14 cellular contexts compared by ENCODE assay signal in genomic region chr4:77493120-77493767, GRCh38.
DNase-seq lines count a peak whose midpoint lies in the region; ATAC-seq and TF ChIP-seq lines count a peak whose summit lies in the region.
"Had no signal": no experiment of that assay in that cellular context is flagged by ENCODE, and none has a peak within 500 bp of the region (broad histone marks: within the 10 kb centered on the region; RNA-seq: fewer than 3 reads in every experiment).

No MANE protein-coding gene starts in this region.

- intact Hi-C loops in Calu3 (cut with micrococcal nuclease; ENCODE audit: unreplicated experiment), result no loop called here
- intact Hi-C loops in uterus (cut with DNase I; ENCODE audit: low total_unique reads), result no loop called here

- CTCF ChIA-PET in Calu3 (lab: Charles Lee), result interaction anchor here (0.6 kb wide), 1 partner anchor 1132 kb away, joined by 3 read pairs; no protein-coding TSS in a partner anchor

- no peak for DNase-seq in activated naive CD8-positive, alpha-beta T cell treated with anti-CD3 and anti-CD28 coated beads, Interleukin-2, amount 50 U/mL, for 24 hours
- DNase-seq in activated naive CD8-positive, alpha-beta T cell treated with anti-CD3 and anti-CD28 coated beads for 36 hours, result no peak
- DNase-seq in Kasumi-1 (lab: John Stamatoyannopoulos, UW), result peak; percentile 31 to 59
- no peak for DNase-seq in stimulated activated naive CD8-positive, alpha-beta T cell treated with anti-CD3 and anti-CD28 coated beads, Interleukin-15, Interleukin-2, amounts not matched to agents 100 U/mL and 50 U/mL, for 24 hours
- DNase-seq in brain microvascular endothelial cell, result no peak
- DNase-seq in Calu3, result no peak
- DNase-seq in uterus, result no peak
- DNase-seq: activated CD4-positive, CD25-positive, alpha-beta regulatory T cell; activated T-cell treated with anti-CD3 and anti-CD28 coated beads, Interleukin-2, amount 50 U/mL, for 72 hours; NCI-H1436; transverse colon had no signal

- ATAC-seq in activated naive CD8-positive, alpha-beta T cell treated with anti-CD3 and anti-CD28 coated beads, Interleukin-2, amount 50 U/mL, for 24 hours, result peak; percentile 36
- ATAC-seq in HG02623 (IDR thresholded peaks at IDR 0.05; ENCODE audit: unreplicated experiment), result peak; percentile 61
- ATAC-seq in stimulated activated naive CD8-positive, alpha-beta T cell treated with anti-CD3 and anti-CD28 coated beads, Interleukin-15, Interleukin-2, amounts not matched to agents 100 U/mL and 50 U/mL, for 24 hours, result peak; percentile 43
- ATAC-seq: A549; activated T-cell treated with anti-CD3 and anti-CD28 coated beads, Interleukin-2, amount 50 U/mL, for 72 hours had no signal

- no peak overlapping the region for H3K27ac Mint-ChIP-seq in activated naive CD8-positive, alpha-beta T cell treated with anti-CD3 and anti-CD28 coated beads, Interleukin-2, amount 50 U/mL, for 24 hours
- H3K27ac Mint-ChIP-seq in activated naive CD8-positive, alpha-beta T cell treated with anti-CD3 and anti-CD28 coated beads for 36 hours, result no peak overlapping the region
- no peak overlapping the region for H3K27ac Mint-ChIP-seq in Calu3 (ENCODE audit: unreplicated experiment)
- H3K27ac Mint-ChIP-seq: activated T-cell treated with anti-CD3 and anti-CD28 coated beads, Interleukin-2, amount 50 U/mL, for 72 hours had no signal

- no TSS peak for BruUV-seq in Calu3 (replicated peaks; lab: Mats Ljungman, UMichigan)

- H3K36me3 ChIP-seq in brain microvascular endothelial cell (replicated peaks), result no peaks in the 10 kb centered on the region
- no peaks in the 10 kb centered on the region for H3K36me3 ChIP-seq in uterus
- H3K36me3 ChIP-seq: transverse colon had no signal

- no peaks in the 10 kb centered on the region for H3K4me1 ChIP-seq in uterus
- H3K4me1 ChIP-seq: A549, transverse colon had no signal

- TF ChIP-seq CTCF in brain microvascular endothelial cell (IDR thresholded peaks at IDR 0.05; ENCODE audit: low read depth, low read length, missing control alignments) (no peak), Calu3 (IDR thresholded peaks at IDR 0.05; ENCODE audit: unreplicated experiment) (no peak), uterus (IDR thresholded peaks at IDR 0.05) (no peak)

- H3K4me3 Mint-ChIP-seq in activated naive CD8-positive, alpha-beta T cell treated with anti-CD3 and anti-CD28 coated beads, Interleukin-2, amount 50 U/mL, for 24 hours, result no peak overlapping the region
- no peak overlapping the region for H3K4me3 Mint-ChIP-seq in activated naive CD8-positive, alpha-beta T cell treated with anti-CD3 and anti-CD28 coated beads for 36 hours
- H3K4me3 Mint-ChIP-seq in Calu3 (ENCODE audit: low read depth, unreplicated experiment), result no peak overlapping the region
- H3K4me3 Mint-ChIP-seq: activated T-cell treated with anti-CD3 and anti-CD28 coated beads, Interleukin-2, amount 50 U/mL, for 72 hours had no signal

- TF ChIP-seq POLR2A in uterus (IDR thresholded peaks at IDR 0.05), result no peak

- H3K27ac ChIP-seq in brain microvascular endothelial cell (no peak overlapping the region), uterus (no peak overlapping the region)
- H3K27ac ChIP-seq: A549, transverse colon had no signal

- in situ Hi-C loops in brain microvascular endothelial cell (cut with HindIII; ENCODE audit: low pct_ligation_motif_present, low sequenced_read_pairs), result no loop called here

- H3K27me3 ChIP-seq in brain microvascular endothelial cell (replicated peaks) (no peaks in the 10 kb centered on the region), uterus (no peaks in the 10 kb centered on the region)
- H3K27me3 ChIP-seq: transverse colon had no signal

- H3K36me3 Mint-ChIP-seq in activated naive CD8-positive, alpha-beta T cell treated with anti-CD3 and anti-CD28 coated beads, Interleukin-2, amount 50 U/mL, for 24 hours (ENCODE audit: low read depth), result no peaks in the 10 kb centered on the region
- H3K36me3 Mint-ChIP-seq in activated naive CD8-positive, alpha-beta T cell treated with anti-CD3 and anti-CD28 coated beads for 36 hours, result no peaks in the 10 kb centered on the region
- H3K36me3 Mint-ChIP-seq in Calu3 (ENCODE audit: insufficient read depth, unreplicated experiment), result no peaks in the 10 kb centered on the region

- H3K4me1 Mint-ChIP-seq in activated naive CD8-positive, alpha-beta T cell treated with anti-CD3 and anti-CD28 coated beads, Interleukin-2, amount 50 U/mL, for 24 hours, result peaks cover 6% of the 10 kb centered on the region
- no peaks in the 10 kb centered on the region for H3K4me1 Mint-ChIP-seq in activated naive CD8-positive, alpha-beta T cell treated with anti-CD3 and anti-CD28 coated beads for 36 hours
- H3K4me1 Mint-ChIP-seq in Calu3 (ENCODE audit: low read depth, unreplicated experiment), result no peaks in the 10 kb centered on the region

- no peaks in the 10 kb centered on the region for H3K9me3 ChIP-seq in uterus
- H3K9me3 ChIP-seq: A549, transverse colon had no signal

- no peak overlapping the region for H3K4me3 ChIP-seq in brain microvascular endothelial cell (ENCODE audit: low read depth, low read length)
- H3K4me3 ChIP-seq in uterus, result no peak overlapping the region
- H3K4me3 ChIP-seq: A549, smooth muscle cell, transverse colon had no signal

- peaks cover 8% of the 10 kb centered on the region for H3K27me3 Mint-ChIP-seq in activated naive CD8-positive, alpha-beta T cell treated with anti-CD3 and anti-CD28 coated beads, Interleukin-2, amount 50 U/mL, for 24 hours
- H3K27me3 Mint-ChIP-seq in activated naive CD8-positive, alpha-beta T cell treated with anti-CD3 and anti-CD28 coated beads for 36 hours, result peaks cover 35% of the 10 kb centered on the region
- no peaks in the 10 kb centered on the region for H3K27me3 Mint-ChIP-seq in Calu3 (ENCODE audit: unreplicated experiment)

- H3K9me3 Mint-ChIP-seq in activated naive CD8-positive, alpha-beta T cell treated with anti-CD3 and anti-CD28 coated beads, Interleukin-2, amount 50 U/mL, for 24 hours, result peaks cover 2% of the 10 kb centered on the region
- no peaks in the 10 kb centered on the region for H3K9me3 Mint-ChIP-seq in activated naive CD8-positive, alpha-beta T cell treated with anti-CD3 and anti-CD28 coated beads for 36 hours
- peaks cover 2% of the 10 kb centered on the region for H3K9me3 Mint-ChIP-seq in Calu3 (ENCODE audit: low read depth, unreplicated experiment)
- H3K9me3 Mint-ChIP-seq: activated T-cell treated with anti-CD3 and anti-CD28 coated beads, Interleukin-2, amount 50 U/mL, for 72 hours had no signal

Comparison
In these comparisons a context has a peak if more than half of its experiments do, and no peak if none do; other contexts are left out.
1. DNase-seq: peak in Kasumi-1 (2 of 2); none in activated naive CD8-positive, alpha-beta T cell treated with anti-CD3 and anti-CD28 coated beads, Interleukin-2, amount 50 U/mL, for 24 hours (single experiment), activated naive CD8-positive, alpha-beta T cell treated with anti-CD3 and anti-CD28 coated beads for 36 hours (single experiment), stimulated activated naive CD8-positive, alpha-beta T cell treated with anti-CD3 and anti-CD28 coated beads, Interleukin-15, Interleukin-2, amounts not matched to agents 100 U/mL and 50 U/mL, for 24 hours (single experiment), brain microvascular endothelial cell (single experiment), Calu3 (single experiment) and uterus (0 of 2).
2. Peak in every context shown above with its lines, with median percentiles within 50 percentile points of each other: ATAC-seq.